In genomic region chr12:6311822-6312528, GRCh38 we compare ENCODE assay signal across 16 cellular contexts. TPM values are rescaled to one million over a fixed set of nuclear protein-coding genes. Genes with fewer than 3 reads are reported as not detected.
A peak's percentile ranks its signal among the peaks of the same experiment; 100 is the strongest.
DNase-seq lines count a peak whose midpoint lies in the region; ATAC-seq and TF ChIP-seq lines count a peak whose summit lies in the region.
"Had no signal": no experiment of that assay in that cellular context is flagged by ENCODE, and none has a peak within 500 bp of the region (broad histone marks: within the 10 kb centered on the region; RNA-seq: fewer than 3 reads in every experiment).

No MANE protein-coding gene starts in this region.

- ATAC-seq in HCT116 (no peak), GM19467 (IDR thresholded peaks at IDR 0.05; ENCODE audit: unreplicated experiment) (no peak)

- H3K4me3 Mint-ChIP-seq in neural crest cell = peak overlapping the region; percentile 34
- H3K4me3 Mint-ChIP-seq: activated CD4-positive, alpha-beta T cell treated with anti-CD3 and anti-CD28 coated beads for 36 hours had no signal

- POLR2A ChIA-PET in HCT116 (lab: Charles Lee) = interaction anchor here (0.6 to 1.4 kb wide), 4 partner anchors 11 to 412 kb away, joined by 3 to 5 read pairs (median 3); partner anchors contain the start of gene COPS7A

- H3K27me3 Mint-ChIP-seq in neural crest cell (ENCODE audit: low read depth) = peaks cover 26% of the 10 kb centered on the region

- H3K9me3 ChIP-seq in HCT116 (ENCODE audit: control insufficient read depth in 1 of 2, insufficient read depth in 1 of 2, low read depth in 1 of 2, low read length in 2 of 2) (no peaks in the 10 kb centered on the region), colonic mucosa (no peaks in the 10 kb centered on the region), transverse colon (no peaks in the 10 kb centered on the region), left ventricle myocardium inferior (replicated peaks) (no peaks in the 10 kb centered on the region)

- intact Hi-C loops in HCT116 (cut with micrococcal nuclease) (no loop called here), colonic mucosa (cut with DNase I) (no loop called here), transverse colon (cut with DNase I; ENCODE audit: low total_unique reads) (no loop called here), left ventricle myocardium inferior (cut with micrococcal nuclease) (no loop called here)

- H3K27ac ChIP-seq in HCT116 (ENCODE audit: low read depth, low read length) = peak overlapping the region; percentile 57
- H3K27ac ChIP-seq in colonic mucosa = peak overlapping the region; percentile 89
- H3K27ac ChIP-seq in transverse colon = peak overlapping the region; percentile 81 to 92 (median 89)
- no peak overlapping the region for H3K27ac ChIP-seq in left ventricle myocardium inferior (replicated peaks)

- no peaks in the 10 kb centered on the region for H3K27me3 ChIP-seq in HCT116 (ENCODE audit: insufficient read depth, low read length)
- no peaks in the 10 kb centered on the region for H3K27me3 ChIP-seq in colonic mucosa
- peaks cover 13% of the 10 kb centered on the region for H3K27me3 ChIP-seq in transverse colon
- H3K27me3 ChIP-seq in left ventricle myocardium inferior (ENCODE audit: low read depth) = peaks cover 28% of the 10 kb centered on the region

- H3K4me1 ChIP-seq in HCT116 (ENCODE audit: control insufficient read depth in 1 of 2, insufficient read depth in 2 of 2, low read length in 2 of 2) = peaks cover 31 to 41% of the 10 kb centered on the region in 2 experiments
- H3K4me1 ChIP-seq in colonic mucosa = peaks cover 13% of the 10 kb centered on the region
- peaks cover 7 to 51% (median 32%) of the 10 kb centered on the region in 4 donors for H3K4me1 ChIP-seq in transverse colon
- H3K4me1 ChIP-seq in left ventricle myocardium inferior = peaks cover 16% of the 10 kb centered on the region

- no peaks in the 10 kb centered on the region for H3K79me2 ChIP-seq in HCT116 (ENCODE audit: insufficient read depth, low read length)

- no peaks in the 10 kb centered on the region for H3K9me3 Mint-ChIP-seq in neural crest cell

- H2AFZ ChIP-seq in HCT116 (ENCODE audit: low read depth, low read length, poor library complexity, severe bottlenecking) = no peak overlapping the region

- no peak for TF ChIP-seq RAD21 in HCT116 (IDR thresholded peaks at IDR 0.05; ENCODE audit: low read depth)

- peaks cover 15% of the 10 kb centered on the region for H3K4me1 Mint-ChIP-seq in neural crest cell

- no peaks in the 10 kb centered on the region for H3K9me2 ChIP-seq in HCT116 (ENCODE audit: insufficient read depth)

- H3K4me2 ChIP-seq in HCT116 (ENCODE audit: low read length) = peak overlapping the region; percentile 93

- TF ChIP-seq CTCF in HCT116 (IDR thresholded peaks at IDR 0.05 in 2 of 3, conservative IDR thresholded peaks at IDR 0.05 in 1 of 3; ENCODE audit: borderline replicate concordance in 1 of 3, insufficient read depth in 1 of 3, low read depth in 2 of 3, low read length in 2 of 3) (no peak), colonic mucosa (IDR thresholded peaks at IDR 0.05) (no peak), neural crest cell (conservative IDR thresholded peaks at IDR 0.05) (no peak), transverse colon (IDR thresholded peaks at IDR 0.05) (no peak), left ventricle myocardium inferior (IDR thresholded peaks at IDR 0.05; ENCODE audit: borderline replicate concordance) (no peak)

- H3K36me3 ChIP-seq in HCT116 (ENCODE audit: control insufficient read depth in 1 of 2, insufficient read depth in 2 of 2, low read length in 2 of 2) (peaks cover 0 to 12% of the 10 kb centered on the region in 2 experiments; a peak in 2 of 4 replicates), colonic mucosa (no peaks in the 10 kb centered on the region), transverse colon (no peaks in the 10 kb centered on the region), left ventricle myocardium inferior (no peaks in the 10 kb centered on the region)

- RAD21 ChIA-PET in HCT116 (lab: Charles Lee; ENCODE audit: low non-redundant PET in 1 of 2, low total read pairs in 2 of 2, uncharacterized antibody in 2 of 2, unreplicated experiment in 2 of 2) = no interaction called here

- no peaks in the 10 kb centered on the region for H4K20me1 ChIP-seq in HCT116 (ENCODE audit: insufficient read depth)

- no peak overlapping the region for H3K27ac Mint-ChIP-seq in neural crest cell (ENCODE audit: unreplicated experiment)
- H3K27ac Mint-ChIP-seq: activated CD4-positive, alpha-beta T cell treated with anti-CD3 and anti-CD28 coated beads for 36 hours had no signal

- CTCF ChIA-PET in HCT116 (lab: Charles Lee) = no interaction called here

- in situ Hi-C loops in transverse colon (cut with MboI; ENCODE audit: low pct_ligation_motif_present in 1 of 4, low pct_unique_long_range_greater_than_20kb in 1 of 4, low sequenced_read_pairs in 3 of 4) = no loop called here

- TF ChIP-seq POLR2A in HCT116 (IDR thresholded peaks at IDR 0.05; ENCODE audit: borderline replicate concordance, extremely low read depth, insufficient read depth, insufficient read length) (no peak), transverse colon (IDR thresholded peaks at IDR 0.05) (no peak)

- WGBS in transverse colon (ENCODE audit: low coverage in 1 of 2), 2 donors = 65% methylated on average over 7 of the region's 8 CpGs; no CpG with 5 or more reads in 1 of the 2 donors

- H3K4me3 ChIP-seq in HCT116 (replicated peaks in 1 of 2; ENCODE audit: low read depth in 1 of 2, low read length in 2 of 2) (no peak overlapping the region), colonic mucosa (peak overlapping the region; percentile 60), transverse colon (peak overlapping the region in 1 of 4 donors; percentile 61), left ventricle myocardium inferior (no peak overlapping the region)

- DNase-seq in HCT116 (ENCODE audit: low read depth, low spot score) = no peak
- no peak for DNase-seq in colonic mucosa
- DNase-seq in neural crest cell (ENCODE audit: low read depth, low spot score) = no peak
- no peak for DNase-seq in transverse colon
- no peak for DNase-seq in ecto neural progenitor cell (ENCODE audit: low spot score)
- DNase-seq in left ventricle myocardium inferior = no peak
- DNase-seq: activated CD8-positive, alpha-beta memory T cell treated with anti-CD3 and anti-CD28 coated beads, Interleukin-2, amount 50 U/mL, for 4 hours; AML-193; anterior cingulate cortex; NCI-H1930; NCI-H510A treated with DMSO at 0.1 percent for 48 hours; stimulated activated CD4-positive, alpha-beta T cell treated with anti-CD3 and anti-CD28 coated beads, Interleukin-15, amount 100 ng/mL, for 24 hours; stimulated activated naive CD4-positive, alpha-beta T cell; T-helper 9 cell had no signal

- no peaks in the 10 kb centered on the region for H3K36me3 Mint-ChIP-seq in neural crest cell (ENCODE audit: low read depth)

- H3K9ac ChIP-seq in HCT116 (ENCODE audit: low read length) (0 out of 2 replicates have a peak overlapping the region, but pooled peaks have one; percentile 26), colonic mucosa (ENCODE audit: low read depth in 2 of 2, low read length in 2 of 2) (peak overlapping the region; percentile 53 to 92)

- no TSS peak for BruUV-seq in HCT116 (replicated peaks; lab: Mats Ljungman, UMichigan)

- TF ChIP-seq EP300 in transverse colon (IDR thresholded peaks at IDR 0.05; ENCODE audit: low read depth) = no peak

TF ChIP-seq in HCT116, 20 proteins besides CTCF, POLR2A, EP300 and RAD21 (continues in another document):
- TF ChIP-seq CEBPB (IDR thresholded peaks at IDR 0.05; ENCODE audit: low read depth) = no peak
- no peak for TF ChIP-seq SIN3A (IDR thresholded peaks at IDR 0.05; ENCODE audit: low read depth)
- TF ChIP-seq CBX3 (IDR thresholded peaks at IDR 0.05; ENCODE audit: low read depth) = no peak
- no peak for TF ChIP-seq TCF7L2 (IDR thresholded peaks at IDR 0.05; ENCODE audit: borderline replicate concordance, extremely low read depth, insufficient read depth, insufficient read length)
- TF ChIP-seq JUND (IDR thresholded peaks at IDR 0.05) = no peak
- TF ChIP-seq EZH2phosphoT487 (IDR thresholded peaks at IDR 0.05; ENCODE audit: borderline replicate concordance) = no peak
- TF ChIP-seq POLR2AphosphoS5 (IDR thresholded peaks at IDR 0.05; ENCODE audit: low read depth, low read length) = no peak
- no peak for TF ChIP-seq SRF (IDR thresholded peaks at IDR 0.05; ENCODE audit: low read depth)
- TF ChIP-seq, protein P1, sequence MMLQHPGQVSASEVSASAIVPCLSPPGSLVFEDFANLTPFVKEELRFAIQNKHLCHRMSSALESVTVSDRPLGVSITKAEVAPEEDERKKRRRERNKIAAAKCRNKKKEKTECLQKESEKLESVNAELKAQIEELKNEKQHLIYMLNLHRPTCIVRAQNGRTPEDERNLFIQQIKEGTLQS (IDR thresholded peaks at IDR 0.05) = no peak
- TF ChIP-seq ELF1 (IDR thresholded peaks at IDR 0.05; ENCODE audit: borderline replicate concordance, low read depth) = no peak
- no peak for TF ChIP-seq MAX (IDR thresholded peaks at IDR 0.05)

RNA-seq across cellular contexts. Expression of gene PLEKHG6, which starts 1.5 kb away (rescaled TPM):
- total RNA-seq in HCT116 (2021; ENCODE audit: unreplicated experiment) (27.4 TPM), colonic mucosa (100 to 1,000 TPM; 107 to 123 TPM), neural crest cell (0.47 and 0.55 TPM in 2 replicates), transverse colon (100 to 1,000 TPM; 142 to 373 (median 198) TPM), left ventricle myocardium inferior (0.08 TPM)
- polyA plus RNA-seq in HCT116 (2012) = 16.5 and 19.9 TPM in 2 replicates
- total RNA-seq: activated CD4-positive, alpha-beta T cell treated with anti-CD3 and anti-CD28 coated beads for 36 hours had no signal

RNA-seq across cellular contexts. Expression of gene TNFRSF1A, which starts 29.9 kb away (rescaled TPM):
- 129 TPM for total RNA-seq in HCT116 (2021; ENCODE audit: unreplicated experiment)
- polyA plus RNA-seq in HCT116 (2012) = 91.0 and 116 TPM in 2 replicates
- 100 to 1,000 TPM; 116 to 164 TPM for total RNA-seq in colonic mucosa
- total RNA-seq in neural crest cell = 41.5 and 47.7 TPM in 2 replicates
- total RNA-seq in transverse colon = 100 to 1,000 TPM; 229 to 317 (median 258) TPM
- 45.6 TPM for total RNA-seq in left ventricle myocardium inferior

Comparison
In these comparisons a context has a peak if more than half of its experiments do, and no peak if none do; other contexts are left out.
1. RNA of gene PLEKHG6, which starts 1.5 kb away (total RNA-seq): 142 to 373 TPM in transverse colon, 107 to 123 TPM in colonic mucosa and 27.4 TPM in HCT116 (single experiment); 0.47 to 0.55 TPM in neural crest cell and 0.08 TPM in left ventricle myocardium inferior (single experiment); every median in the first group is over 10 times any median in the second.